Comparison of ENCODE assay signal across 1 cellular context in the genomic region with DNA sequence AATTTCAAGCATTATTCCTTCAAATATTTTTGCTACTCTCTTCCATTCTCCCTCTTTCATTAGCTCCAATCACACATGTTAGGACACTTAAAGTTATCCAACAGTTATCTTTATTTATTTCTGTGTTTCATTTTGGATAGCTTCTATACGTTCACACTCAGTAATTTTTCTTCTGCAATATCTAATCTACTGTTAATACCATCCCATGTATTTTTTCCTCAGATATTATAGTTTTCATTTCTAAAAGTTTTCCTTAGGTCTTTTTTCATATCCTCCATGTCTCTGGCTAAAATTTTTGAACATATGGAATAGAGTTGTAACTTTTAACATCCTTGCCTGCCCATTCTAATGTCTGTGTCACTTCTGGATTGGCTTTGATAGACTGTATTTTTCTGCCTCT.
TF ChIP-seq lines count a peak whose summit lies in the region.

No MANE protein-coding gene starts in this region.

TF ChIP-seq in K562, 482 proteins besides CTCF, POLR2A, EP300 and RAD21 (continued from another document):
- TF ChIP-seq, protein P1, sequence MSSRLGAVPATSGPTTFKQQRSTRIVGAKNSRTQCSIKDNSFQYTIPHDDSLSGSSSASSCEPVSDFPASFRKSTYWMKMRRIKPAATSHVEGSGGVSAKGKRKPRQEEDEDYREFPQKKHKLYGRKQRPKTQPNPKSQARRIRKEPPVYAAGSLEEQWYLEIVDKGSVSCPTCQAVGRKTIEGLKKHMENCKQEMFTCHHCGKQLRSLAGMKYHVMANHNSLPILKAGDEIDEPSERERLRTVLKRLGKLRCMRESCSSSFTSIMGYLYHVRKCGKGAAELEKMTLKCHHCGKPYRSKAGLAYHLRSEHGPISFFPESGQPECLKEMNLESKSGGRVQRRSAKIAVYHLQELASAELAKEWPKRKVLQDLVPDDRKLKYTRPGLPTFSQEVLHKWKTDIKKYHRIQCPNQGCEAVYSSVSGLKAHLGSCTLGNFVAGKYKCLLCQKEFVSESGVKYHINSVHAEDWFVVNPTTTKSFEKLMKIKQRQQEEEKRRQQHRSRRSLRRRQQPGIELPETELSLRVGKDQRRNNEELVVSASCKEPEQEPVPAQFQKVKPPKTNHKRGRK (tag; IDR thresholded peaks at IDR 0.05): 0 out of 2 replicates have a peak, but pooled peaks have one; percentile 6
